ENCODE assay signal across 9 cellular contexts in the genomic region with DNA sequence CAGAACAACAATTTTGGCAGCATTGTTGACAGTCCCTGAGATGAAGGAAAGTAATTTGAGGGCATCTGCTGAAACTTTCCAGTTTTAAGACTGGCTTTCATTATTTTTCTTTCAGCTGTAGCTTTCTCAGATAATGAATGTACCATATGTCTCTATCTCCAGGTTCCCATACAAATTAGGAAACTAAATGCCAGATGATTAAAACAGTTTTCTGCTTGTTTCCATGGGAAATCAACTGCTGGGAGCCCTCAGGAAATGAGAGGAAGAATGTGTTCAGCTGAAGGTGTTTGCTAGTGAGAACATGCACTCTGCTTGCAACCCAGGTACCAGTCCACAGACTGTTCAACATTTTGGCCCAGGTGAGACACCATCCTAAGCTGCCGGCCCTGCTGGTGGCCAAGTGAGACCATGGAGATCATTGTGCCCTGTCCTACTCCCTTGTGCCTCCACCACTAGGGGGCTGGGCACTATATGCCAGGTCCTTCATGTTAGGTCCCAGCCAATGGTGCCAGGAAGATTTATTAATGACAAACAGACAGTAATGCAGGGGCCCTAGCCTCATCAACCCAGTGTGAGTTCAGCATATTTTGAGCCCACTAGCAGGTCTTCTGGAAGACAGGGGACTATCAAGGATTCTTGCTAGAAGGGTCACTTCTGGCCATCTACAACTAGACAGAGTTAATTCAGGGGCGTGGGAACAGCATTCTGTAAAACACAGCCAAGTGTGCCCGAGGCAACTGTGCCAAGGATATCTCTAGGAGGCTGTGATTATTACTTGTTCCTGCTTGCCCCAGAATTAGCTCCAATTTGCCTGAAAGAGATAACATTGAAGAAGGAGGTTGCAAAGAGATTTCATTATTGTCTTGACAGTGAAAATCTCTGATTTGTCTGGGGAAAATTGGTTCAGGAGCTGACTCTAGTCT. TPM values are rescaled to one million over a fixed set of nuclear protein-coding genes. Genes with fewer than 3 reads are reported as not detected.
DNase-seq lines count a peak whose midpoint lies in the region; ATAC-seq, FAIRE-seq and TF ChIP-seq lines count a peak whose summit lies in the region.
"Had no signal": no experiment of that assay in that cellular context is flagged by ENCODE, and none has a peak within 500 bp of the region (broad histone marks: within the 10 kb centered on the region; RNA-seq: fewer than 3 reads in every experiment).

No MANE protein-coding gene starts in this region.

- H3K4me2 ChIP-seq in GM23338, result no peak overlapping the region

- H3K27ac Mint-ChIP-seq in GM23338, result no peak overlapping the region

- H3K4me1 ChIP-seq in GM23338 (ENCODE audit: insufficient read depth) (peaks cover 11% of the 10 kb centered on the region; the same call in 1 of the 2 replicates), kidney (ENCODE audit: control insufficient read depth in 1 of 2, insufficient read depth in 1 of 2, low read depth in 1 of 2, low read length in 2 of 2) (no peaks in the 10 kb centered on the region), prostate gland (replicated peaks) (no peaks in the 10 kb centered on the region)

- H3K79me2 ChIP-seq in GM23338 (replicated peaks; ENCODE audit: insufficient read depth), result no peaks in the 10 kb centered on the region

- H3K9me2 ChIP-seq in GM23338 (ENCODE audit: insufficient read depth), result 0 out of 2 replicates have a peak, but pooled peaks cover 3% of the 10 kb centered on the region

- H4K20me1 ChIP-seq in GM23338 (replicated peaks; ENCODE audit: insufficient read depth), result no peaks in the 10 kb centered on the region

- H3K36me3 ChIP-seq in GM23338 (ENCODE audit: insufficient read depth) (no peaks in the 10 kb centered on the region), kidney (ENCODE audit: control insufficient read depth in 1 of 2, insufficient read depth in 2 of 2, low read length in 2 of 2) (no peaks in the 10 kb centered on the region), prostate gland (no peaks in the 10 kb centered on the region)

- no peak overlapping the region for H3K9ac ChIP-seq in kidney (ENCODE audit: low read length in 2 of 2)

- H3K9me3 Mint-ChIP-seq in GM23338, result peaks cover 11% of the 10 kb centered on the region

- TF ChIP-seq CTCF in GM23338 (conservative IDR thresholded peaks at IDR 0.05; ENCODE audit: low read depth in 2 of 2) (peak; percentile 56 to 60), WI38 (IDR thresholded peaks at IDR 0.05; ENCODE audit: low read depth, low read length) (peak; percentile 19; the same call in 1 of the 2 replicates), kidney (IDR thresholded peaks at IDR 0.05; ENCODE audit: borderline replicate concordance, extremely low read depth, insufficient read depth) (peak; percentile 28), prostate gland (IDR thresholded peaks at IDR 0.05) (no peak)

- no peak overlapping the region for H2AFZ ChIP-seq in GM23338

- H3K4me3 ChIP-seq in GM23338 (no peak overlapping the region), WI38 (ENCODE audit: low read depth, low read length) (no peak overlapping the region), kidney (ENCODE audit: low read length in 2 of 2) (no peak overlapping the region), prostate gland (no peak overlapping the region)

- H3K9me3 ChIP-seq in kidney (ENCODE audit: control insufficient read depth in 1 of 2, low read length in 2 of 2) (no peaks in the 10 kb centered on the region), prostate gland (no peaks in the 10 kb centered on the region)

- 48% methylated on average over 3 of the region's 3 CpGs for WGBS in prostate gland

- no peak overlapping the region for H3K4me3 Mint-ChIP-seq in GM23338

- H3F3A ChIP-seq in GM23338 (replicated peaks; ENCODE audit: low read depth), result no peaks in the 10 kb centered on the region

- FAIRE-seq in kidney (lab: Jason Lieb, UNC), result no peak
- FAIRE-seq: GM19239 had no signal

- peak; percentile 25 to 51 for DNase-seq in AML-193 (lab: John Stamatoyannopoulos, UW)
- peak; percentile 58 for DNase-seq in GM23338 (ENCODE audit: low spot score)
- no peak for DNase-seq in kidney
- no peak for DNase-seq in prostate gland (ENCODE audit: low spot score)
- DNase-seq in effector CD8-positive, alpha-beta T cell (lab: John Stamatoyannopoulos, UW), result no peak
- DNase-seq in DMS79 (lab: John Stamatoyannopoulos, UW), result no peak

- intact Hi-C loops in kidney (cut with DNase I), result no loop called here
- intact Hi-C loops in prostate gland (cut with DNase I), result no loop called here

- ATAC-seq in GM23338 (peak; percentile 79), HG03378 (IDR thresholded peaks at IDR 0.05; ENCODE audit: unreplicated experiment) (no peak)

- no peaks in the 10 kb centered on the region for H3K27me3 ChIP-seq in GM23338 (ENCODE audit: insufficient read depth)
- no peaks in the 10 kb centered on the region for H3K27me3 ChIP-seq in prostate gland (replicated peaks; ENCODE audit: insufficient read depth)

- H3K27ac ChIP-seq in GM23338 (ENCODE audit: low read depth) (no peak overlapping the region), kidney (ENCODE audit: low read depth in 2 of 2, low read length in 2 of 2) (no peak overlapping the region), prostate gland (no peak overlapping the region)

- H3K4me1 Mint-ChIP-seq in GM23338, result peaks cover 5% of the 10 kb centered on the region

- TF ChIP-seq POLR2A in prostate gland (IDR thresholded peaks at IDR 0.05), result no peak

- no peaks in the 10 kb centered on the region for H3K27me3 Mint-ChIP-seq in GM23338 (ENCODE audit: insufficient read depth, low read depth, poor library complexity)

- H3K36me3 Mint-ChIP-seq in GM23338 (ENCODE audit: low read depth), result peaks cover 15% of the 10 kb centered on the region

TF ChIP-seq in GM23338, 12 proteins besides CTCF, POLR2A, EP300 and RAD21 (continues in another document):
- TF ChIP-seq, protein P1, sequence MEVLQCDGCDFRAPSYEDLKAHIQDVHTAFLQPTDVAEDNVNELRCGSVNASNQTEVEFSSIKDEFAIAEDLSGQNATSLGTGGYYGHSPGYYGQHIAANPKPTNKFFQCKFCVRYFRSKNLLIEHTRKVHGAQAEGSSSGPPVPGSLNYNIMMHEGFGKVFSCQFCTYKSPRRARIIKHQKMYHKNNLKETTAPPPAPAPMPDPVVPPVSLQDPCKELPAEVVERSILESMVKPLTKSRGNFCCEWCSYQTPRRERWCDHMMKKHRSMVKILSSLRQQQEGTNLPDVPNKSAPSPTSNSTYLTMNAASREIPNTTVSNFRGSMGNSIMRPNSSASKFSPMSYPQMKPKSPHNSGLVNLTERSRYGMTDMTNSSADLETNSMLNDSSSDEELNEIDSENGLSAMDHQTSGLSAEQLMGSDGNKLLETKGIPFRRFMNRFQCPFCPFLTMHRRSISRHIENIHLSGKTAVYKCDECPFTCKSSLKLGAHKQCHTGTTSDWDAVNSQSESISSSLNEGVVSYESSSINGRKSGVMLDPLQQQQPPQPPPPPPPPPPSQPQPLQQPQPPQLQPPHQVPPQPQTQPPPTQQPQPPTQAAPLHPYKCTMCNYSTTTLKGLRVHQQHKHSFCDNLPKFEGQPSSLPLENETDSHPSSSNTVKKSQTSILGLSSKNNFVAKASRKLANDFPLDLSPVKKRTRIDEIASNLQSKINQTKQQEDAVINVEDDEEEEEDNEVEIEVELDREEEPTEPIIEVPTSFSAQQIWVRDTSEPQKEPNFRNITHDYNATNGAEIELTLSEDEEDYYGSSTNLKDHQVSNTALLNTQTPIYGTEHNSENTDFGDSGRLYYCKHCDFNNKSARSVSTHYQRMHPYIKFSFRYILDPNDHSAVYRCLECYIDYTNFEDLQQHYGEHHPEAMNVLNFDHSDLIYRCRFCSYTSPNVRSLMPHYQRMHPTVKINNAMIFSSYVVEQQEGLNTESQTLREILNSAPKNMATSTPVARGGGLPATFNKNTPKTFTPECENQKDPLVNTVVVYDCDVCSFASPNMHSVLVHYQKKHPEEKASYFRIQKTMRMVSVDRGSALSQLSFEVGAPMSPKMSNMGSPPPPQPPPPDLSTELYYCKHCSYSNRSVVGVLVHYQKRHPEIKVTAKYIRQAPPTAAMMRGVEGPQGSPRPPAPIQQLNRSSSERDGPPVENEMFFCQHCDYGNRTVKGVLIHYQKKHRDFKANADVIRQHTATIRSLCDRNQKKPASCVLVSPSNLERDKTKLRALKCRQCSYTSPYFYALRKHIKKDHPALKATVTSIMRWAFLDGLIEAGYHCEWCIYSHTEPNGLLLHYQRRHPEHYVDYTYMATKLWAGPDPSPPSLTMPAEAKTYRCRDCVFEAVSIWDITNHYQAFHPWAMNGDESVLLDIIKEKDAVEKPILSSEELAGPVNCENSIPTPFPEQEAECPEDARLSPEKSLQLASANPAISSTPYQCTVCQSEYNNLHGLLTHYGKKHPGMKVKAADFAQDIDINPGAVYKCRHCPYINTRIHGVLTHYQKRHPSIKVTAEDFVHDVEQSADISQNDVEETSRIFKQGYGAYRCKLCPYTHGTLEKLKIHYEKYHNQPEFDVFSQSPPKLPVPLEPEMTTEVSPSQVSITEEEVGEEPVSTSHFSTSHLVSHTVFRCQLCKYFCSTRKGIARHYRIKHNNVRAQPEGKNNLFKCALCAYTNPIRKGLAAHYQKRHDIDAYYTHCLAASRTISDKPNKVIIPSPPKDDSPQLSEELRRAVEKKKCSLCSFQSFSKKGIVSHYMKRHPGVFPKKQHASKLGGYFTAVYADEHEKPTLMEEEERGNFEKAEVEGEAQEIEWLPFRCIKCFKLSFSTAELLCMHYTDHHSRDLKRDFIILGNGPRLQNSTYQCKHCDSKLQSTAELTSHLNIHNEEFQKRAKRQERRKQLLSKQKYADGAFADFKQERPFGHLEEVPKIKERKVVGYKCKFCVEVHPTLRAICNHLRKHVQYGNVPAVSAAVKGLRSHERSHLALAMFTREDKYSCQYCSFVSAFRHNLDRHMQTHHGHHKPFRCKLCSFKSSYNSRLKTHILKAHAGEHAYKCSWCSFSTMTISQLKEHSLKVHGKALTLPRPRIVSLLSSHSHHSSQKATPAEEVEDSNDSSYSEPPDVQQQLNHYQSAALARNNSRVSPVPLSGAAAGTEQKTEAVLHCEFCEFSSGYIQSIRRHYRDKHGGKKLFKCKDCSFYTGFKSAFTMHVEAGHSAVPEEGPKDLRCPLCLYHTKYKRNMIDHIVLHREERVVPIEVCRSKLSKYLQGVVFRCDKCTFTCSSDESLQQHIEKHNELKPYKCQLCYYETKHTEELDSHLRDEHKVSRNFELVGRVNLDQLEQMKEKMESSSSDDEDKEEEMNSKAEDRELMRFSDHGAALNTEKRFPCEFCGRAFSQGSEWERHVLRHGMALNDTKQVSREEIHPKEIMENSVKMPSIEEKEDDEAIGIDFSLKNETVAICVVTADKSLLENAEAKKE (CRISPR knock-in tag; IDR thresholded peaks at IDR 0.05), result 0 out of 2 replicates have a peak, but pooled peaks have one; percentile 15

RNA-seq across cellular contexts. Expression of gene LRRC8C, which starts 17.0 kb away (rescaled TPM):
- 2.6 and 3.9 TPM in 2 replicates for total RNA-seq in GM23338 (2014; rRNA removed; shearing (Covaris generic))
- polyA plus RNA-seq in GM23338 (2016; fragmentation: Nextera tagmentation; extraction: Ambion mirVana), result 0.78 and 0.89 TPM in 2 replicates
- 12.7 TPM for total RNA-seq in kidney
- 2.6 TPM for polyA plus RNA-seq in kidney (ENCODE audit: insufficient read depth, low read depth, low replicate concordance)
- total RNA-seq in prostate gland, result 10 to 100 TPM in 1 of 2 donors, 1 to 10 TPM in 1; 2.0 to 12.4 TPM

Comparison
In these comparisons a context has a peak if more than half of its experiments do, and no peak if none do; other contexts are left out.
1. DNase-seq: peak in AML-193 (2 of 2) and GM23338 (single experiment); none in kidney (single experiment), prostate gland (single experiment), effector CD8-positive, alpha-beta T cell (single experiment) and DMS79 (single experiment).
2. CTCF ChIP-seq: peak in GM23338 (2 of 2), WI38 (single experiment) and kidney (single experiment); none in prostate gland (0 of 4).